Comparison of ENCODE assay signal across 9 cellular contexts in genomic region chr6:168884050-168884645, GRCh38.
DNase-seq lines count a peak whose midpoint lies in the region; ATAC-seq and TF ChIP-seq lines count a peak whose summit lies in the region.
"Had no signal": no experiment of that assay in that cellular context is flagged by ENCODE, and none has a peak within 500 bp of the region (broad histone marks: within the 10 kb centered on the region; RNA-seq: fewer than 3 reads in every experiment).

No MANE protein-coding gene starts in this region.

- H3K9me3 ChIP-seq in tibial nerve: no peaks in the 10 kb centered on the region
- H3K9me3 ChIP-seq: adrenal gland had no signal

- peaks cover 0 to 12% of the 10 kb centered on the region in 2 donors for H3K27me3 ChIP-seq in tibial nerve
- H3K27me3 ChIP-seq: adrenal gland had no signal

- no peak overlapping the region for H3K27ac ChIP-seq in tibial nerve
- H3K27ac ChIP-seq: adrenal gland had no signal

- no peaks in the 10 kb centered on the region for H3K36me3 Mint-ChIP-seq in activated naive CD8-positive, alpha-beta T cell treated with anti-CD3 and anti-CD28 coated beads for 36 hours
- H3K36me3 Mint-ChIP-seq in naive B cell: no peaks in the 10 kb centered on the region

- H3K4me3 Mint-ChIP-seq in activated naive CD8-positive, alpha-beta T cell treated with anti-CD3 and anti-CD28 coated beads for 36 hours: peak overlapping the region; percentile 62
- H3K4me3 Mint-ChIP-seq in naive B cell: peak overlapping the region; percentile 78 to 93 (median 90)

- ATAC-seq in GM18505 (IDR thresholded peaks at IDR 0.05; ENCODE audit: unreplicated experiment) (peak; percentile 12), HG02943 (IDR thresholded peaks at IDR 0.05; ENCODE audit: low read depth, unreplicated experiment) (peak; percentile 59), naive B cell (ENCODE audit: low read depth in 2 of 2) (peak; percentile 47 to 66), GM19035 (IDR thresholded peaks at IDR 0.05; ENCODE audit: unreplicated experiment) (no peak)

- peaks cover 0 to 11% (median 0%) of the 10 kb centered on the region in 4 donors for H3K4me1 ChIP-seq in tibial nerve
- H3K4me1 ChIP-seq: adrenal gland had no signal

- H3K27ac Mint-ChIP-seq in activated naive CD8-positive, alpha-beta T cell treated with anti-CD3 and anti-CD28 coated beads for 36 hours: peak overlapping the region; percentile 54
- peak overlapping the region in 3 of 6 donors; percentile 60 to 89 (median 61) for H3K27ac Mint-ChIP-seq in naive B cell

- WGBS in tibial nerve, 2 donors: 72 to 82% methylated on average over 21 of the region's 21 CpGs

- H3K9me3 Mint-ChIP-seq in activated naive CD8-positive, alpha-beta T cell treated with anti-CD3 and anti-CD28 coated beads for 36 hours: no peaks in the 10 kb centered on the region
- no peaks in the 10 kb centered on the region for H3K9me3 Mint-ChIP-seq in naive B cell

- TF ChIP-seq EP300 in tibial nerve (IDR thresholded peaks at IDR 0.05): no peak

- H3K27me3 Mint-ChIP-seq in activated naive CD8-positive, alpha-beta T cell treated with anti-CD3 and anti-CD28 coated beads for 36 hours: no peaks in the 10 kb centered on the region
- peaks cover 3 to 10% (median 7%) of the 10 kb centered on the region in 3 donors for H3K27me3 Mint-ChIP-seq in naive B cell

- peaks cover 7% of the 10 kb centered on the region for H3K4me1 Mint-ChIP-seq in activated naive CD8-positive, alpha-beta T cell treated with anti-CD3 and anti-CD28 coated beads for 36 hours
- H3K4me1 Mint-ChIP-seq in naive B cell: peaks cover 6 to 9% (median 8%) of the 10 kb centered on the region in 3 donors

- TF ChIP-seq POLR2A in GM18505 (IDR thresholded peaks at IDR 0.05; ENCODE audit: borderline replicate concordance, extremely low read depth, insufficient read depth, insufficient read length): no peak
- TF ChIP-seq POLR2A in tibial nerve (IDR thresholded peaks at IDR 0.05): no peak

- H3K4me3 ChIP-seq in tibial nerve: peak overlapping the region in 2 of 4 donors; percentile 30 to 38

- no peaks in the 10 kb centered on the region for H3K36me3 ChIP-seq in tibial nerve
- H3K36me3 ChIP-seq: adrenal gland had no signal

- DNase-seq in activated naive CD8-positive, alpha-beta T cell treated with anti-CD3 and anti-CD28 coated beads for 36 hours: no peak
- DNase-seq in naive B cell: no peak
- no peak for DNase-seq in LoVo (ENCODE audit: low spot score)
- no peak for DNase-seq in tibial nerve (ENCODE audit: low spot score in 2 of 2)
- DNase-seq in GM19240 (ENCODE audit: insufficient read length, low spot score): no peak

- no peak for TF ChIP-seq CTCF in tibial nerve (IDR thresholded peaks at IDR 0.05)
